ENCODE assay signal across 8 cellular contexts in the genomic region with DNA sequence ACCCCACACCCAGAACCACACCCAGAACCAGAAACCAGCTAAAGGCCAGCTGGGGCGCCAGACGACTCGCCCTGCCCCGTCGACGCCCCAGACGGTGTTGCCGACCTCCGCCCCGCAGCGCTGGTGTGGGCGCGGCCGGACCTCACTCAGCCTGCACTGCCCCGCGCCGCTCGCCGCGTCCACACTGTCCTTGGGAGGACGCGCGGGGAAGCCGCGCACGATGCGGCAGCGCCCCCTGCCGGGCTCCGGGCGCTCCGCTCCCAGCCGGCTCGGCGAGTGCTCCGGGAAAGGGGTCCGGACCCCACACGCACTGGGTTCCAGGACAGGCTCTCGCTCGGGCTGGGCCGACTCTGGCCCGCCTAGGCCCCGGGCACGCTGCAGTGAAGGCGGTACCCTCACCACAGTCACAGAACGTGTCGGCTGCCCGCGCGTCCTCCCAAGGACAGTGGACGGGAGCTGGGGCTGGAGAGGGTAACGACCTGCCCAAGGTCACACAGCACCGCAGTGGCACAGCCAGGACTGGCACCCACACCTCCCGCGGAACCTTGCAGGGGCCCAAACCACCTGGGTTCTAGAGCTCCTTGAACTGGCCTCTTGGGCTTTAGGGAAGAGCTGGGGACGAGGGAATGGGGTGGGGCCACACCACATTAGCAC.
DNase-seq lines count a peak whose midpoint lies in the region; ATAC-seq and TF ChIP-seq lines count a peak whose summit lies in the region.

No MANE protein-coding gene starts in this region.

- no peaks in the 10 kb centered on the region for H3K9me3 ChIP-seq in gastroesophageal sphincter
- no peaks in the 10 kb centered on the region for H3K9me3 ChIP-seq in neural cell (ENCODE audit: low read length)
- H3K9me3 ChIP-seq in upper lobe of left lung: no peaks in the 10 kb centered on the region

- H3F3A ChIP-seq in neural cell (ENCODE audit: insufficient read depth, low read length, poor library complexity, severe bottlenecking): no peaks in the 10 kb centered on the region

- peak; percentile 78 for ATAC-seq in GM18909 (IDR thresholded peaks at IDR 0.05; ENCODE audit: poor library complexity, unreplicated experiment)
- ATAC-seq in HG03097 (IDR thresholded peaks at IDR 0.05; ENCODE audit: low FRiP score, unreplicated experiment): peak; percentile 85
- ATAC-seq in gastroesophageal sphincter: peak; percentile 89
- peak; percentile 87 to 96 for ATAC-seq in upper lobe of left lung (ENCODE audit: low FRiP score in 2 of 2)

- 7% methylated on average over 6 of the region's 56 CpGs; no CpG with 5 or more reads in 1 of the 2 donors for WGBS in gastroesophageal sphincter (ENCODE audit: low coverage in 1 of 2), 2 donors
- WGBS in upper lobe of left lung, 2 donors: 3% methylated on average over 6 of the region's 56 CpGs; no CpG with 5 or more reads in 1 of the 2 donors

- H3K4me1 ChIP-seq in gastroesophageal sphincter (peaks cover 0 to 15% (median 0%) of the 10 kb centered on the region in 3 donors), upper lobe of left lung (peaks cover 10 to 14% (median 13%) of the 10 kb centered on the region in 4 donors)

- H3K27me3 ChIP-seq in gastroesophageal sphincter (peaks cover 54% of the 10 kb centered on the region), neural cell (ENCODE audit: insufficient read depth, low read depth, low read length) (peaks cover 5% of the 10 kb centered on the region), upper lobe of left lung (peaks cover 0 to 16% (median 7%) of the 10 kb centered on the region in 4 donors)

- H3K79me2 ChIP-seq in neural cell (replicated peaks; ENCODE audit: insufficient read depth, low read length): no peaks in the 10 kb centered on the region

- TF ChIP-seq POLR2A in gastroesophageal sphincter (IDR thresholded peaks at IDR 0.05): no peak
- no peak for TF ChIP-seq POLR2A in upper lobe of left lung (IDR thresholded peaks at IDR 0.05)

- no peaks in the 10 kb centered on the region for H3K9me2 ChIP-seq in neural cell (ENCODE audit: insufficient read depth, low read length)

- DNase-seq in Ammon's horn (ENCODE audit: low spot score): peak; percentile 43
- DNase-seq in NCI-H748 (lab: John Stamatoyannopoulos, UW; ENCODE audit: unreplicated experiment): peak; percentile 91
- DNase-seq in activated effector memory CD4-positive, alpha-beta T cell treated with Interleukin-2 at 50 U/mL for 16 hours: peak; percentile 15
- peak; percentile 24 to 95 for DNase-seq in upper lobe of left lung

- H3K9ac ChIP-seq in neural cell (ENCODE audit: low read length): peak overlapping the region; percentile 51

- H3K4me3 ChIP-seq in gastroesophageal sphincter: peak overlapping the region; percentile 15 to 56
- H3K4me3 ChIP-seq in neural cell (ENCODE audit: low read length): peak overlapping the region; percentile 73
- H3K4me3 ChIP-seq in upper lobe of left lung: peak overlapping the region; percentile 23 to 51 (median 40)

- H2AFZ ChIP-seq in neural cell (ENCODE audit: low read depth, low read length): peak overlapping the region; percentile 41

- no peaks in the 10 kb centered on the region for H4K20me1 ChIP-seq in neural cell (ENCODE audit: insufficient read depth)

- H3K4me2 ChIP-seq in neural cell (ENCODE audit: low read length): peak overlapping the region; percentile 65

- TF ChIP-seq RAD21 in neural cell (conservative IDR thresholded peaks at IDR 0.05): peak; percentile 97

- H3K36me3 ChIP-seq in gastroesophageal sphincter: no peaks in the 10 kb centered on the region
- no peaks in the 10 kb centered on the region for H3K36me3 ChIP-seq in neural cell (ENCODE audit: insufficient read depth, low read length)
- no peaks in the 10 kb centered on the region for H3K36me3 ChIP-seq in upper lobe of left lung

- TF ChIP-seq EP300 in gastroesophageal sphincter (IDR thresholded peaks at IDR 0.05) (no peak), neural cell (conservative IDR thresholded peaks at IDR 0.05; ENCODE audit: poor library complexity, severe bottlenecking) (no peak), upper lobe of left lung (IDR thresholded peaks at IDR 0.05) (no peak)

- TF ChIP-seq CTCF in gastroesophageal sphincter (IDR thresholded peaks at IDR 0.05): peak; percentile 69 to 92 (median 85)
- peak; percentile 95 for TF ChIP-seq CTCF in neural cell (IDR thresholded peaks at IDR 0.05; ENCODE audit: poor library complexity, severe bottlenecking)
- TF ChIP-seq CTCF in upper lobe of left lung (IDR thresholded peaks at IDR 0.05): peak; percentile 76 to 94 (median 88)

- H3K27ac ChIP-seq in gastroesophageal sphincter (peak overlapping the region in 1 of 4 donors; percentile 34), neural cell (ENCODE audit: low read length) (no peak overlapping the region), upper lobe of left lung (no peak overlapping the region)

TF ChIP-seq in neural cell, 6 proteins besides CTCF, POLR2A, EP300 and RAD21:
- TF ChIP-seq SMC3 (conservative IDR thresholded peaks at IDR 0.05; ENCODE audit: poor library complexity) (peak; percentile 91), TAF1 (IDR thresholded peaks at IDR 0.05; ENCODE audit: low read depth) (no peak), EZH2 (IDR thresholded peaks at IDR 0.05; ENCODE audit: borderline replicate concordance, insufficient read depth, low read length, poor library complexity, severe bottlenecking) (no peak), MXI1 (conservative IDR thresholded peaks at IDR 0.05; ENCODE audit: poor library complexity, severe bottlenecking) (peak; percentile 26)
- TF ChIP-seq, protein P1, sequence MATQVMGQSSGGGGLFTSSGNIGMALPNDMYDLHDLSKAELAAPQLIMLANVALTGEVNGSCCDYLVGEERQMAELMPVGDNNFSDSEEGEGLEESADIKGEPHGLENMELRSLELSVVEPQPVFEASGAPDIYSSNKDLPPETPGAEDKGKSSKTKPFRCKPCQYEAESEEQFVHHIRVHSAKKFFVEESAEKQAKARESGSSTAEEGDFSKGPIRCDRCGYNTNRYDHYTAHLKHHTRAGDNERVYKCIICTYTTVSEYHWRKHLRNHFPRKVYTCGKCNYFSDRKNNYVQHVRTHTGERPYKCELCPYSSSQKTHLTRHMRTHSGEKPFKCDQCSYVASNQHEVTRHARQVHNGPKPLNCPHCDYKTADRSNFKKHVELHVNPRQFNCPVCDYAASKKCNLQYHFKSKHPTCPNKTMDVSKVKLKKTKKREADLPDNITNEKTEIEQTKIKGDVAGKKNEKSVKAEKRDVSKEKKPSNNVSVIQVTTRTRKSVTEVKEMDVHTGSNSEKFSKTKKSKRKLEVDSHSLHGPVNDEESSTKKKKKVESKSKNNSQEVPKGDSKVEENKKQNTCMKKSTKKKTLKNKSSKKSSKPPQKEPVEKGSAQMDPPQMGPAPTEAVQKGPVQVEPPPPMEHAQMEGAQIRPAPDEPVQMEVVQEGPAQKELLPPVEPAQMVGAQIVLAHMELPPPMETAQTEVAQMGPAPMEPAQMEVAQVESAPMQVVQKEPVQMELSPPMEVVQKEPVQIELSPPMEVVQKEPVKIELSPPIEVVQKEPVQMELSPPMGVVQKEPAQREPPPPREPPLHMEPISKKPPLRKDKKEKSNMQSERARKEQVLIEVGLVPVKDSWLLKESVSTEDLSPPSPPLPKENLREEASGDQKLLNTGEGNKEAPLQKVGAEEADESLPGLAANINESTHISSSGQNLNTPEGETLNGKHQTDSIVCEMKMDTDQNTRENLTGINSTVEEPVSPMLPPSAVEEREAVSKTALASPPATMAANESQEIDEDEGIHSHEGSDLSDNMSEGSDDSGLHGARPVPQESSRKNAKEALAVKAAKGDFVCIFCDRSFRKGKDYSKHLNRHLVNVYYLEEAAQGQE (IDR thresholded peaks at IDR 0.05; ENCODE audit: borderline replicate concordance): peak; percentile 21
TF ChIP-seq in neural cell: peak in this region for 3.

Comparison
In these comparisons a context has a peak if more than half of its experiments do, and no peak if none do; other contexts are left out.
1. DNase-seq: peak in every context shown above with its lines; median percentile 91 in NCI-H748; 60 in upper lobe of left lung; 43 in Ammon's horn; 15 in activated effector memory CD4-positive, alpha-beta T cell treated with Interleukin-2 at 50 U/mL for 16 hours.